Comparison of ENCODE assay signal across 10 cellular contexts in the genomic region with DNA sequence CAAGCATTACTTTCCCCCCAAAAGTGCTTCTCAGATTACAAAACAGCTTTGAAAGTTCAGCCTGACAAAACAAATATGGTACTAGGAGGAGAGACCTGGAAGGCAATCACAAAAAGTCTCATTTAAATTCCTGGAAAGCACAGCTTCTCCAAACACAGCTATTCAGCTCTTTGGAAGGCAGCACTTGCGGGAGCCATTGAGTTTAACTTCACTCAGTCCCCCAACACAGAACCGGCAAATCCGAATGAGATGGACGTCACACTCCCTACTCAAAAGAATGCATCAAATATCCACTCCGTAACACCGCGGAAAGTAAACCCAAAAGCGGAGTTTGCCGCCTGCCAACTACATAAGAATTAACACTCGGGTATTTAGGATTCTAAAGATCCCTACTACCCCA. TPM values are rescaled to one million over a fixed set of nuclear protein-coding genes. Genes with fewer than 3 reads are reported as not detected.
DNase-seq lines count a peak whose midpoint lies in the region; TF ChIP-seq lines count a peak whose summit lies in the region.
"Had no signal": no experiment of that assay in that cellular context is flagged by ENCODE, and none has a peak within 500 bp of the region (broad histone marks: within the 10 kb centered on the region; RNA-seq: fewer than 3 reads in every experiment).

No MANE protein-coding gene starts in this region.

- peak overlapping the region; percentile 59 for H3K4me3 ChIP-seq in HEK293 (ENCODE audit: low read depth, low read length)
- peak overlapping the region; percentile 83 for H3K4me3 ChIP-seq in hepatocyte
- H3K4me3 ChIP-seq in CD8-positive, alpha-beta memory T cell (ENCODE audit: low read length): no peak overlapping the region

- H3K4me1 ChIP-seq in HEK293 (ENCODE audit: control insufficient read depth, insufficient read depth, low read length): no peaks in the 10 kb centered on the region
- peaks cover 5% of the 10 kb centered on the region for H3K4me1 ChIP-seq in hepatocyte (ENCODE audit: insufficient read depth)
- H3K4me1 ChIP-seq in CD8-positive, alpha-beta memory T cell (ENCODE audit: insufficient read depth, low read length): no peaks in the 10 kb centered on the region

- H4K20me1 ChIP-seq in hepatocyte (ENCODE audit: insufficient read depth, poor library complexity, severe bottlenecking): no peaks in the 10 kb centered on the region

- peak overlapping the region; percentile 78 for H2AFZ ChIP-seq in hepatocyte

- H3K9me2 ChIP-seq in hepatocyte (replicated peaks; ENCODE audit: insufficient read depth): no peaks in the 10 kb centered on the region

- no peak for TF ChIP-seq CTCF in HEK293 (tag by site-specific recombination; IDR thresholded peaks at IDR 0.05)
- no peak for TF ChIP-seq CTCF in hepatocyte (IDR thresholded peaks at IDR 0.05; ENCODE audit: poor library complexity)
- no peak for TF ChIP-seq CTCF in progenitor cell of endocrine pancreas (IDR thresholded peaks at IDR 0.05; ENCODE audit: unreplicated experiment)

- 2% methylated on average over 10 of the region's 10 CpGs for WGBS in hepatocyte (ENCODE audit: low lambda C conversion rate, missing lambda C conversion rate)

- POLR2A ChIA-PET in HEK293 (lab: Yijun Ruan, JAX): no interaction called here
- POLR2A ChIA-PET in CD8-positive, alpha-beta memory T cell (lab: Charles Lee): no interaction called here

- H3K27ac ChIP-seq in HEK293 (ENCODE audit: extremely low read depth, low read depth, low read length) (no peak overlapping the region), hepatocyte (peak overlapping the region; percentile 63)
- no peak overlapping the region for H3K27ac ChIP-seq in CD8-positive, alpha-beta memory T cell (ENCODE audit: low read depth, low read length)
- H3K27ac ChIP-seq: left lung had no signal

- peak overlapping the region; percentile 95 for H3K4me2 ChIP-seq in hepatocyte

- H3K9me3 ChIP-seq in HEK293 (ENCODE audit: control insufficient read depth, insufficient read depth, low read depth, low read length): no peaks in the 10 kb centered on the region
- no peaks in the 10 kb centered on the region for H3K9me3 ChIP-seq in hepatocyte (ENCODE audit: low read depth)
- no peaks in the 10 kb centered on the region for H3K9me3 ChIP-seq in CD8-positive, alpha-beta memory T cell (ENCODE audit: low read length)
- H3K9me3 ChIP-seq: left lung had no signal

- H3K4me1 Mint-ChIP-seq in activated naive CD8-positive, alpha-beta T cell treated with anti-CD3 and anti-CD28 coated beads for 36 hours: no peaks in the 10 kb centered on the region
- peaks cover 9% of the 10 kb centered on the region for H3K4me1 Mint-ChIP-seq in progenitor cell of endocrine pancreas (ENCODE audit: low read depth)
- peaks cover 0 to 4% (median 3%) of the 10 kb centered on the region in 3 donors for H3K4me1 Mint-ChIP-seq in CD8-positive, alpha-beta memory T cell

- H3K9me3 Mint-ChIP-seq in activated naive CD8-positive, alpha-beta T cell treated with anti-CD3 and anti-CD28 coated beads for 36 hours: no peaks in the 10 kb centered on the region
- no peaks in the 10 kb centered on the region for H3K9me3 Mint-ChIP-seq in progenitor cell of endocrine pancreas (ENCODE audit: low read depth)
- H3K9me3 Mint-ChIP-seq in CD8-positive, alpha-beta memory T cell: peaks cover 0 to 7% (median 2%) of the 10 kb centered on the region in 5 donors

- no peaks in the 10 kb centered on the region for H3K79me2 ChIP-seq in hepatocyte

- H3K36me3 Mint-ChIP-seq in activated naive CD8-positive, alpha-beta T cell treated with anti-CD3 and anti-CD28 coated beads for 36 hours: no peaks in the 10 kb centered on the region
- H3K36me3 Mint-ChIP-seq in progenitor cell of endocrine pancreas (ENCODE audit: insufficient read depth): no peaks in the 10 kb centered on the region
- H3K36me3 Mint-ChIP-seq in CD8-positive, alpha-beta memory T cell: no peaks in the 10 kb centered on the region

- H3K36me3 ChIP-seq in HEK293 (ENCODE audit: control insufficient read depth in 2 of 2, insufficient read depth in 1 of 2, low read length in 2 of 2): no peaks in the 10 kb centered on the region
- H3K36me3 ChIP-seq in hepatocyte (replicated peaks; ENCODE audit: insufficient read depth, low read depth): no peaks in the 10 kb centered on the region
- H3K36me3 ChIP-seq in CD8-positive, alpha-beta memory T cell (ENCODE audit: insufficient read depth, low read length): no peaks in the 10 kb centered on the region
- H3K36me3 ChIP-seq: left lung had no signal

- CTCF ChIA-PET in HEK293 (lab: Yijun Ruan, JAX): no interaction called here
- CTCF ChIA-PET in CD8-positive, alpha-beta memory T cell (lab: Charles Lee): no interaction called here

- DNase-seq in activated naive CD8-positive, alpha-beta T cell treated with anti-CD3 and anti-CD28 coated beads for 36 hours: no peak
- DNase-seq in hepatocyte (ENCODE audit: low spot score) (no peak), progenitor cell of endocrine pancreas (ENCODE audit: low spot score, unreplicated experiment) (no peak), SIG-M5 treated with dmso at 0.1 percent for 504 hours (lab: John Stamatoyannopoulos, UW; ENCODE audit: unreplicated experiment) (no peak), cerebellum (ENCODE audit: low spot score) (no peak), NCI-H1436 treated with DMSO at 0.1 percent for 48 hours (lab: John Stamatoyannopoulos, UW) (no peak)
- DNase-seq in CD8-positive, alpha-beta memory T cell: no peak
- DNase-seq: activated effector memory CD4-positive, alpha-beta T cell treated with anti-CD3 and anti-CD28 coated beads, Interleukin-2, amount 50 U/mL, for 16 hours had no signal

- H3K4me3 Mint-ChIP-seq in activated naive CD8-positive, alpha-beta T cell treated with anti-CD3 and anti-CD28 coated beads for 36 hours: peak overlapping the region; percentile 22
- H3K4me3 Mint-ChIP-seq in progenitor cell of endocrine pancreas (ENCODE audit: low read depth): peak overlapping the region; percentile 90
- H3K4me3 Mint-ChIP-seq in CD8-positive, alpha-beta memory T cell: peak overlapping the region in 1 of 7 donors; percentile 48

- H3K27me3 ChIP-seq in hepatocyte: peaks cover 58% of the 10 kb centered on the region
- no peaks in the 10 kb centered on the region for H3K27me3 ChIP-seq in CD8-positive, alpha-beta memory T cell (ENCODE audit: insufficient read depth, low read length, poor library complexity, severe bottlenecking)

- no peak overlapping the region for H3K27ac Mint-ChIP-seq in activated naive CD8-positive, alpha-beta T cell treated with anti-CD3 and anti-CD28 coated beads for 36 hours
- peak overlapping the region; percentile 77 for H3K27ac Mint-ChIP-seq in progenitor cell of endocrine pancreas
- no peak overlapping the region for H3K27ac Mint-ChIP-seq in CD8-positive, alpha-beta memory T cell

- H3K27me3 Mint-ChIP-seq in activated naive CD8-positive, alpha-beta T cell treated with anti-CD3 and anti-CD28 coated beads for 36 hours: peaks cover 49% of the 10 kb centered on the region
- H3K27me3 Mint-ChIP-seq in progenitor cell of endocrine pancreas: peaks cover 47% of the 10 kb centered on the region
- H3K27me3 Mint-ChIP-seq in CD8-positive, alpha-beta memory T cell: peaks cover 16 to 23% of the 10 kb centered on the region in 2 donors

TF ChIP-seq in HEK293, 187 proteins besides CTCF, POLR2A, EP300 and RAD21:
- TF ChIP-seq, protein P1, sequence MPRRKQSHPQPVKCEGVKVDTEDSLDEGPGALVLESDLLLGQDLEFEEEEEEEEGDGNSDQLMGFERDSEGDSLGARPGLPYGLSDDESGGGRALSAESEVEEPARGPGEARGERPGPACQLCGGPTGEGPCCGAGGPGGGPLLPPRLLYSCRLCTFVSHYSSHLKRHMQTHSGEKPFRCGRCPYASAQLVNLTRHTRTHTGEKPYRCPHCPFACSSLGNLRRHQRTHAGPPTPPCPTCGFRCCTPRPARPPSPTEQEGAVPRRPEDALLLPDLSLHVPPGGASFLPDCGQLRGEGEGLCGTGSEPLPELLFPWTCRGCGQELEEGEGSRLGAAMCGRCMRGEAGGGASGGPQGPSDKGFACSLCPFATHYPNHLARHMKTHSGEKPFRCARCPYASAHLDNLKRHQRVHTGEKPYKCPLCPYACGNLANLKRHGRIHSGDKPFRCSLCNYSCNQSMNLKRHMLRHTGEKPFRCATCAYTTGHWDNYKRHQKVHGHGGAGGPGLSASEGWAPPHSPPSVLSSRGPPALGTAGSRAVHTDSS (tag by site-specific recombination; IDR thresholded peaks at IDR 0.05): no peak
- TF ChIP-seq, protein P2, sequence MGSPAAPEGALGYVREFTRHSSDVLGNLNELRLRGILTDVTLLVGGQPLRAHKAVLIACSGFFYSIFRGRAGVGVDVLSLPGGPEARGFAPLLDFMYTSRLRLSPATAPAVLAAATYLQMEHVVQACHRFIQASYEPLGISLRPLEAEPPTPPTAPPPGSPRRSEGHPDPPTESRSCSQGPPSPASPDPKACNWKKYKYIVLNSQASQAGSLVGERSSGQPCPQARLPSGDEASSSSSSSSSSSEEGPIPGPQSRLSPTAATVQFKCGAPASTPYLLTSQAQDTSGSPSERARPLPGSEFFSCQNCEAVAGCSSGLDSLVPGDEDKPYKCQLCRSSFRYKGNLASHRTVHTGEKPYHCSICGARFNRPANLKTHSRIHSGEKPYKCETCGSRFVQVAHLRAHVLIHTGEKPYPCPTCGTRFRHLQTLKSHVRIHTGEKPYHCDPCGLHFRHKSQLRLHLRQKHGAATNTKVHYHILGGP (tag by site-specific recombination; IDR thresholded peaks at IDR 0.05): 0 out of 2 replicates have a peak, but pooled peaks have one; percentile 13

RNA-seq across cellular contexts. Expression of a gene that starts 0.6 kb away (rescaled TPM):
- not detected for total RNA-seq in activated naive CD8-positive, alpha-beta T cell treated with anti-CD3 and anti-CD28 coated beads for 36 hours
- total RNA-seq in hepatocyte (5.9 and 14.4 TPM in 2 replicates), progenitor cell of endocrine pancreas (8.0 and 8.3 TPM in 2 replicates), cerebellum (139 TPM)
- polyA plus RNA-seq in hepatocyte: 3.0 and 3.2 TPM in 2 replicates
- total RNA-seq in CD8-positive, alpha-beta memory T cell: not detected
- not detected for polyA plus RNA-seq in CD8-positive, alpha-beta memory T cell
